24 cellular contexts compared by ENCODE assay signal in the genomic region with DNA sequence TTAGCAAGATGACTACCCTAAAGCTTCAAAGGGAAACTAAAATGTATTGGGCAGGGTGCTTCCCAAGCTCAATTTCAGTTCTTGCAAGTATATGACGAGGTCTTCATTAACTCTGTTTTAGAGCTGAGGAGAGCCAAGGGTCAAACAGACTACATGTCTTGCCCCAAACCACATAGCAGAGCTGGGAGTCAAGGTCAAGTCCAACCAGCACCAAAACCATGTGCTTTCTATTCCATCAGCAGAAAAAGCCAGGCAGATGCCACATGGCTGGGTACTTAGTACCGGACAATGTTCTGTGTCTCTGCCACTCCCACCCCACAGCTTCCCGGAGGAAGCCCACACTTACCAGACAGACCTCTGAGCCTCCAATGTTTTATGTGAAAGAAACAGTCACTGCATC. TPM values are rescaled to one million over a fixed set of nuclear protein-coding genes. Genes with fewer than 3 reads are reported as not detected.
A peak's percentile ranks its signal among the peaks of the same experiment; 100 is the strongest.
DNase-seq lines count a peak whose midpoint lies in the region; ATAC-seq and TF ChIP-seq lines count a peak whose summit lies in the region.
"Had no signal": no experiment of that assay in that cellular context is flagged by ENCODE, and none has a peak within 500 bp of the region (broad histone marks: within the 10 kb centered on the region; RNA-seq: fewer than 3 reads in every experiment).

No MANE protein-coding gene starts in this region.

- H3K27me3 ChIP-seq in SK-N-SH (ENCODE audit: insufficient read depth) (no peaks in the 10 kb centered on the region), esophagus (ENCODE audit: control insufficient read depth in 1 of 2, insufficient read depth in 2 of 2, low read length in 2 of 2) (no peaks in the 10 kb centered on the region), mesenchymal stem cell (ENCODE audit: control insufficient read depth in 1 of 2, insufficient read depth in 1 of 2, low read length in 2 of 2) (peaks cover 0 to 49% of the 10 kb centered on the region in 2 experiments), transverse colon (no peaks in the 10 kb centered on the region)
- H3K27me3 ChIP-seq: dorsolateral prefrontal cortex had no signal

- peak overlapping the region; percentile 19 for H4K8ac ChIP-seq in mesenchymal stem cell (ENCODE audit: low read length)

- H3K4me1 ChIP-seq in SK-N-SH (ENCODE audit: control insufficient read depth in 1 of 2, insufficient read depth in 2 of 2, low read depth in 1 of 2, low read length in 1 of 2) (peaks cover 3 to 32% of the 10 kb centered on the region in 2 experiments; a peak in 3 of 4 replicates), esophagus (ENCODE audit: control insufficient read depth in 2 of 2, insufficient read depth in 2 of 2, low read length in 1 of 2) (peaks cover 2 to 3% of the 10 kb centered on the region in 2 donors), mesenchymal stem cell (ENCODE audit: control insufficient read depth, insufficient read depth, low read depth, low read length) (peaks cover 8% of the 10 kb centered on the region), transverse colon (peaks cover 21 to 63% (median 39%) of the 10 kb centered on the region in 4 donors)

- peaks cover 24% of the 10 kb centered on the region for H3F3A ChIP-seq in SK-N-SH (replicated peaks; ENCODE audit: insufficient read depth)

- H2AFZ ChIP-seq in SK-N-SH (ENCODE audit: low read depth): no peak overlapping the region
- no peak overlapping the region for H2AFZ ChIP-seq in mesenchymal stem cell (ENCODE audit: low read depth, low read length)

- no peak overlapping the region for H3K23ac ChIP-seq in mesenchymal stem cell (ENCODE audit: low read length in 2 of 2)

- no peaks in the 10 kb centered on the region for H3K79me1 ChIP-seq in mesenchymal stem cell (replicated peaks; ENCODE audit: low read length, poor library complexity, severe bottlenecking)

- H3K14ac ChIP-seq in mesenchymal stem cell (ENCODE audit: low read length in 2 of 2): no peak overlapping the region

- TF ChIP-seq EP300 in SK-N-SH (IDR thresholded peaks at IDR 0.05; ENCODE audit: borderline replicate concordance in 1 of 2, low read depth in 1 of 2, low read length in 1 of 2) (no peak), transverse colon (IDR thresholded peaks at IDR 0.05; ENCODE audit: low read depth) (no peak)

- in situ Hi-C loops in transverse colon (cut with MboI; ENCODE audit: low pct_ligation_motif_present in 1 of 4, low pct_unique_long_range_greater_than_20kb in 1 of 4, low sequenced_read_pairs in 3 of 4): no loop called here

- H3K4me3 ChIP-seq in SK-N-SH (ENCODE audit: low read depth in 2 of 2, low read length in 1 of 2) (no peak overlapping the region), esophagus (ENCODE audit: low read depth in 1 of 2, low read length in 2 of 2) (no peak overlapping the region), mesenchymal stem cell (ENCODE audit: insufficient read depth in 1 of 2, low read depth in 1 of 2, low read length in 2 of 2) (peak overlapping the region in 1 of 2 experiments; percentile 40), transverse colon (no peak overlapping the region), lower leg skin (ENCODE audit: low read depth, poor library complexity, severe bottlenecking) (no peak overlapping the region)
- H3K4me3 ChIP-seq: dorsolateral prefrontal cortex had no signal

- H4K20me1 ChIP-seq in SK-N-SH (ENCODE audit: insufficient read depth): no peaks in the 10 kb centered on the region

- peaks cover 42% of the 10 kb centered on the region for H3K79me2 ChIP-seq in SK-N-SH (ENCODE audit: insufficient read depth)

- H3K9ac ChIP-seq in SK-N-SH: peak overlapping the region; percentile 23; the same call in 1 of the 2 replicates
- H3K9ac ChIP-seq in mesenchymal stem cell (ENCODE audit: low read length): peak overlapping the region; percentile 51

- ATAC-seq in SK-N-SH treated with all-trans-retinoic acid at 6 μM for 48 hours: no peak
- ATAC-seq: WTC11 had no signal

- POLR2A ChIA-PET in SK-N-SH (lab: Yijun Ruan, JAX): no interaction called here

- intact Hi-C loops in transverse colon (cut with DNase I; ENCODE audit: low total_unique reads) (no loop called here), lower leg skin (cut with DNase I; ENCODE audit: low total_unique reads) (no loop called here)

- TF ChIP-seq RAD21 in SK-N-SH (IDR thresholded peaks at IDR 0.05; ENCODE audit: low read length): no peak

- TF ChIP-seq POLR2A in transverse colon (IDR thresholded peaks at IDR 0.05) (no peak), lower leg skin (IDR thresholded peaks at IDR 0.05) (no peak)

- H2BK120ac ChIP-seq in mesenchymal stem cell (ENCODE audit: low read depth, low read length): no peak overlapping the region

- H3K36me3 ChIP-seq in SK-N-SH (replicated peaks in 1 of 2; ENCODE audit: control insufficient read depth in 1 of 2, insufficient read depth in 2 of 2, low read length in 1 of 2): peaks cover 0 to 12% of the 10 kb centered on the region in 2 experiments
- H3K36me3 ChIP-seq in esophagus (ENCODE audit: control insufficient read depth in 2 of 2, insufficient read depth in 2 of 2, low read length in 1 of 2): no peaks in the 10 kb centered on the region
- H3K36me3 ChIP-seq in mesenchymal stem cell (ENCODE audit: control insufficient read depth in 1 of 2, insufficient read depth in 2 of 2, low read depth in 1 of 2, low read length in 2 of 2): peaks cover 0 to 12% of the 10 kb centered on the region in 2 experiments
- no peaks in the 10 kb centered on the region for H3K36me3 ChIP-seq in transverse colon

- no peak overlapping the region for H2BK5ac ChIP-seq in mesenchymal stem cell (ENCODE audit: low read depth, low read length, poor library complexity, severe bottlenecking)

- TF ChIP-seq CTCF in SK-N-SH (IDR thresholded peaks at IDR 0.05): no peak
- TF ChIP-seq CTCF in transverse colon (IDR thresholded peaks at IDR 0.05): no peak
- no peak for TF ChIP-seq CTCF in lower leg skin (IDR thresholded peaks at IDR 0.05)

- H3K4ac ChIP-seq in mesenchymal stem cell (ENCODE audit: low read depth in 1 of 2, low read length in 2 of 2): peak overlapping the region in 1 of 2 experiments; percentile 73

- no peak overlapping the region for H2AK5ac ChIP-seq in mesenchymal stem cell (ENCODE audit: low read length, severe bottlenecking)

- peak overlapping the region in 1 of 2 experiments; percentile 63 for H2BK12ac ChIP-seq in mesenchymal stem cell (ENCODE audit: low read length in 2 of 2)

- H3K4me2 ChIP-seq in SK-N-SH: peak overlapping the region; percentile 16
- H3K4me2 ChIP-seq in mesenchymal stem cell (ENCODE audit: low read length, poor library complexity, severe bottlenecking): no peak overlapping the region

- H3K9me3 ChIP-seq in SK-N-SH (no peaks in the 10 kb centered on the region), esophagus (ENCODE audit: control insufficient read depth in 2 of 2, insufficient read depth in 1 of 2, low read depth in 1 of 2, low read length in 1 of 2) (no peaks in the 10 kb centered on the region), mesenchymal stem cell (ENCODE audit: control insufficient read depth, low read length) (no peaks in the 10 kb centered on the region), transverse colon (no peaks in the 10 kb centered on the region)

- no peak overlapping the region for H3K18ac ChIP-seq in mesenchymal stem cell (ENCODE audit: low read depth in 1 of 2, low read length in 2 of 2)

- peak overlapping the region in 1 of 2 experiments; percentile 94; a peak in 2 of 4 replicates for H3K27ac ChIP-seq in SK-N-SH (ENCODE audit: low read depth in 2 of 2, low read length in 1 of 2)
- H3K27ac ChIP-seq in esophagus (ENCODE audit: low read depth in 2 of 2, low read length in 1 of 2): peak overlapping the region; percentile 0 to 1
- no peak overlapping the region for H3K27ac ChIP-seq in mesenchymal stem cell (ENCODE audit: low read length, poor library complexity, severe bottlenecking)
- H3K27ac ChIP-seq in transverse colon: peak overlapping the region; percentile 49 to 76 (median 64)
- H3K27ac ChIP-seq: 22Rv1, dorsolateral prefrontal cortex, epithelial cell of prostate had no signal

- no peaks in the 10 kb centered on the region for H3K9me2 ChIP-seq in SK-N-SH

- CTCF ChIA-PET in SK-N-SH (lab: Yijun Ruan, JAX): interaction anchor here (2.5 kb wide), 1 partner anchor 81 kb away, joined by 10 read pairs; no protein-coding TSS in a partner anchor

- peak overlapping the region; percentile 44 for H2BK15ac ChIP-seq in mesenchymal stem cell (ENCODE audit: low read depth, poor library complexity, severe bottlenecking)

- H4K91ac ChIP-seq in mesenchymal stem cell (ENCODE audit: low read length): no peak overlapping the region

- no peak for DNase-seq in SK-N-SH
- DNase-seq in mesenchymal stem cell: peak; percentile 58
- DNase-seq in transverse colon: no peak
- no peak for DNase-seq in amniotic stem cell (lab: John Stamatoyannopoulos, UW)
- no peak for DNase-seq in NCI-H446 treated with DMSO at 0.1 percent for 48 hours (lab: John Stamatoyannopoulos, UW)
- DNase-seq in lower leg skin (ENCODE audit: low spot score in 2 of 2): no peak
- DNase-seq: activated CD4-positive, alpha-beta memory T cell treated with anti-CD3 and anti-CD28 coated beads, Interleukin-2, amount 10 ng/mL, durations not matched to agents 7 days and 5 days; activated naive CD8-positive, alpha-beta T cell treated with anti-CD3 and anti-CD28 coated beads for 36 hours; activated T-cell treated with anti-CD3 and anti-CD28 coated beads, Interleukin-2, amount 50 U/mL, for 1 hour; C1 segment of cervical spinal cord; dorsolateral prefrontal cortex; GF-D8; Karpas-422; midbrain; NCI-H1092 treated with DMSO at 0.1 percent for 48 hours; NCI-H526 treated with DMSO at 0.1 percent for 48 hours; retina; SIG-M5; T-helper 2 cell had no signal

- WGBS in SK-N-SH (ENCODE audit: low lambda C conversion rate): 92% methylated on average over 3 of the region's 3 CpGs
- 69 to 76% methylated on average over 3 of the region's 3 CpGs for WGBS in esophagus, 2 donors
- 63% methylated on average over 3 of the region's 3 CpGs for WGBS in mesenchymal stem cell
- 56 to 75% methylated on average over 1 to 3 of the region's 3 CpGs for WGBS in transverse colon (ENCODE audit: low coverage in 1 of 2), 2 donors
- 75 to 83% methylated on average over 3 of the region's 3 CpGs for WGBS in lower leg skin, 2 donors

TF ChIP-seq in SK-N-SH, 30 proteins besides CTCF, POLR2A, EP300 and RAD21 (continues in another document):
- TF ChIP-seq TEAD4 (IDR thresholded peaks at IDR 0.05; ENCODE audit: borderline replicate concordance, insufficient read depth) (no peak), RXRA (IDR thresholded peaks at IDR 0.05; ENCODE audit: borderline replicate concordance, low read depth) (no peak)

TF ChIP-seq in SK-N-SH treated with all-trans-retinoic acid at 6 μM for 48 hours, 23 proteins besides CTCF, POLR2A, EP300 and RAD21 (continues in another document):
- no peak for TF ChIP-seq GLIS3 (CRISPR knock-in tag; IDR thresholded peaks at IDR 0.05)
- no peak for TF ChIP-seq PPARA (CRISPR knock-in tag; IDR thresholded peaks at IDR 0.05; ENCODE audit: borderline replicate concordance)
- no peak for TF ChIP-seq ESRRG (CRISPR knock-in tag; IDR thresholded peaks at IDR 0.05)

RNA-seq across cellular contexts. Expression of a gene that starts 17.6 kb away (rescaled TPM):
- polyA plus RNA-seq in SK-N-SH (2012; rRNA removed): 15.9 and 22.7 TPM in 2 replicates
- polyA plus RNA-seq in SK-N-SH (2012; cell fraction: cytosol; rRNA removed): 19.8 and 21.6 TPM in 2 replicates
- 36.1 and 46.6 TPM in 2 replicates for polyA plus RNA-seq in SK-N-SH (2012; cell fraction: nucleus; rRNA removed)
- 1 to 10 TPM; 2.9 to 3.1 TPM for polyA plus RNA-seq in esophagus
- polyA plus RNA-seq in mesenchymal stem cell (2013, experiment 1 of 2): 213 TPM
- polyA plus RNA-seq in mesenchymal stem cell (2013, experiment 2 of 2): 208 TPM
- total RNA-seq in transverse colon: 10 to 100 TPM in 3 of 4 donors, 1 to 10 TPM in 1; 8.3 to 62.7 (median 27.4) TPM
- 1 to 10 TPM in 2 of 4 donors, under 1 TPM in 2; 0.17 to 3.0 (median 1.1) TPM for total RNA-seq in lower leg skin
- total RNA-seq: activated naive CD8-positive, alpha-beta T cell treated with anti-CD3 and anti-CD28 coated beads for 36 hours had no signal
